ENCODE assay signal across 9 cellular contexts in genomic region chr6:130197816-130198482, GRCh38. TPM values are rescaled to one million over a fixed set of nuclear protein-coding genes. Genes with fewer than 3 reads are reported as not detected.
DNase-seq lines count a peak whose midpoint lies in the region; ATAC-seq and TF ChIP-seq lines count a peak whose summit lies in the region.
"Not testable (repeated sequence)": the region's sequence is repeated elsewhere in the genome, so short reads cannot be mapped to it uniquely, and the experiment has no call there.
"Had no signal": no experiment of that assay in that cellular context is flagged by ENCODE, and none has a peak within 500 bp of the region (broad histone marks: within the 10 kb centered on the region; RNA-seq: fewer than 3 reads in every experiment).

No MANE protein-coding gene starts in this region.

- H3K4ac ChIP-seq in mesendoderm (ENCODE audit: low read depth, low read length), result not testable (repeated sequence)

- H2BK15ac ChIP-seq in mesendoderm (replicated peaks; ENCODE audit: low read depth), result peak overlapping the region; percentile 36

- peak overlapping the region; percentile 73 for H2BK120ac ChIP-seq in mesendoderm (ENCODE audit: low read depth, low read length)

- not testable (repeated sequence) for H3K9ac ChIP-seq in HUES6 (ENCODE audit: low read length); mesendoderm (ENCODE audit: low read length)

- H3K23ac ChIP-seq in mesendoderm (ENCODE audit: low read length), result not testable (repeated sequence)

- peak overlapping the region; percentile 42 for H3K27ac Mint-ChIP-seq in CD8-positive, alpha-beta T cell
- peak overlapping the region; percentile 17 to 20 for H3K27ac Mint-ChIP-seq in T-cell
- peak overlapping the region; percentile 18 for H3K27ac Mint-ChIP-seq in activated CD8-positive, alpha-beta T cell treated with anti-CD3 and anti-CD28 coated beads for 36 hours
- peak overlapping the region; percentile 80 for H3K27ac Mint-ChIP-seq in central memory CD8-positive, alpha-beta T cell (ENCODE audit: low read depth)
- H3K27ac Mint-ChIP-seq in natural killer cell treated with Interleukin-12 subunit alpha and Interleukin-12 subunit beta and Interleukin-15 and Interleukin-18, amount 100 ng/mL, for 72 hours, result peak overlapping the region; percentile 91 to 93

- not testable (repeated sequence) for H3K4me1 ChIP-seq in CD8-positive, alpha-beta T cell (ENCODE audit: insufficient read depth, low read length); esophagus muscularis mucosa; mesendoderm (ENCODE audit: control insufficient read depth, low read depth, low read length)
- H3K4me1 ChIP-seq in HUES6 (ENCODE audit: control insufficient read depth, insufficient read depth, low read length), result peaks cover 23% of the 10 kb centered on the region

- POLR2A ChIA-PET in CD8-positive, alpha-beta T cell (lab: Charles Lee), result not testable (repeated sequence)
- POLR2A ChIA-PET in T-cell (lab: Charles Lee), result interaction anchor here in 1 of 2 donors (0.6 kb wide), 1 partner anchor 25 kb away, joined by 3 read pairs; the partner anchor contains the start of gene SAMD3
- POLR2A ChIA-PET in activated CD8-positive, alpha-beta T cell treated with anti-CD3 and anti-CD28 coated beads for 36 hours (lab: Charles Lee), result interaction anchor here (1.6 kb wide), 1 partner anchor 8 kb away, joined by 4 read pairs; no protein-coding TSS in a partner anchor

- H4K8ac ChIP-seq in mesendoderm (ENCODE audit: low read depth, low read length), result not testable (repeated sequence)

- not testable (repeated sequence) for H3K27me3 ChIP-seq in CD8-positive, alpha-beta T cell (ENCODE audit: insufficient read depth, low read length); HUES6 (ENCODE audit: control insufficient read depth, insufficient read depth, low read length); esophagus muscularis mucosa; mesendoderm (ENCODE audit: insufficient read depth, low read length, poor library complexity)

- not testable (repeated sequence) for H2AK5ac ChIP-seq in mesendoderm (ENCODE audit: low read length)

- H3K4me1 Mint-ChIP-seq in CD8-positive, alpha-beta T cell (ENCODE audit: low read depth), result peaks cover 72% of the 10 kb centered on the region
- peaks cover 73 to 78% (median 75%) of the 10 kb centered on the region in 3 donors for H3K4me1 Mint-ChIP-seq in T-cell
- peaks cover 43% of the 10 kb centered on the region for H3K4me1 Mint-ChIP-seq in activated CD8-positive, alpha-beta T cell treated with anti-CD3 and anti-CD28 coated beads for 36 hours (ENCODE audit: low read depth)
- peaks cover 74% of the 10 kb centered on the region for H3K4me1 Mint-ChIP-seq in central memory CD8-positive, alpha-beta T cell
- H3K4me1 Mint-ChIP-seq in natural killer cell treated with Interleukin-12 subunit alpha and Interleukin-12 subunit beta and Interleukin-15 and Interleukin-18, amount 100 ng/mL, for 72 hours (ENCODE audit: low read depth in 2 of 2), result peaks cover 76 to 78% of the 10 kb centered on the region in 2 donors

- not testable (repeated sequence) for H3K79me2 ChIP-seq in mesendoderm (ENCODE audit: control insufficient read depth, insufficient read depth, low read length)

- not testable (repeated sequence) for H3K9me3 Mint-ChIP-seq in CD8-positive, alpha-beta T cell; T-cell; activated CD8-positive, alpha-beta T cell treated with anti-CD3 and anti-CD28 coated beads for 36 hours; central memory CD8-positive, alpha-beta T cell; natural killer cell treated with Interleukin-12 subunit alpha and Interleukin-12 subunit beta and Interleukin-15 and Interleukin-18, amount 100 ng/mL, for 72 hours

- H3K4me3 Mint-ChIP-seq in CD8-positive, alpha-beta T cell; T-cell; activated CD8-positive, alpha-beta T cell treated with anti-CD3 and anti-CD28 coated beads for 36 hours: not testable (repeated sequence)
- H3K4me3 Mint-ChIP-seq in central memory CD8-positive, alpha-beta T cell, result peak overlapping the region; percentile 43
- H3K4me3 Mint-ChIP-seq in natural killer cell treated with Interleukin-12 subunit alpha and Interleukin-12 subunit beta and Interleukin-15 and Interleukin-18, amount 100 ng/mL, for 72 hours, result peak overlapping the region; percentile 35

- TF ChIP-seq CTCF in CD8-positive, alpha-beta T cell (IDR thresholded peaks at IDR 0.05); activated CD8-positive, alpha-beta T cell treated with anti-CD3 and anti-CD28 coated beads for 36 hours (IDR thresholded peaks at IDR 0.05); esophagus muscularis mucosa (IDR thresholded peaks at IDR 0.05): not testable (repeated sequence)

- peak overlapping the region; percentile 23 for H4K5ac ChIP-seq in mesendoderm (ENCODE audit: low read length)

- peak overlapping the region; percentile 63 for H2BK5ac ChIP-seq in mesendoderm (ENCODE audit: low read length)

- H3K9me3 ChIP-seq in CD8-positive, alpha-beta T cell (ENCODE audit: low read length); HUES6 (ENCODE audit: control insufficient read depth, insufficient read depth, low read depth, low read length); esophagus muscularis mucosa: not testable (repeated sequence)

- H3K79me1 ChIP-seq in mesendoderm (ENCODE audit: low read length), result not testable (repeated sequence)

- WGBS in esophagus muscularis mucosa, result 90% methylated on average over 9 of the region's 9 CpGs
- no CpG with 5 or more reads among the region's 9 CpGs for WGBS in mesendoderm (ENCODE audit: extremely low coverage, insufficient coverage, low lambda C conversion rate)

- peak overlapping the region; percentile 19 for H3K18ac ChIP-seq in mesendoderm (ENCODE audit: low read length)

- H3K4me3 ChIP-seq in CD8-positive, alpha-beta T cell (ENCODE audit: low read depth, low read length); HUES6 (ENCODE audit: low read depth, low read length); esophagus muscularis mucosa; mesendoderm (ENCODE audit: low read length): not testable (repeated sequence)

- not testable (repeated sequence) for DNase-seq in CD8-positive, alpha-beta T cell; T-cell; activated CD8-positive, alpha-beta T cell treated with anti-CD3 and anti-CD28 coated beads for 36 hours; central memory CD8-positive, alpha-beta T cell (ENCODE audit: low spot score in 2 of 2); natural killer cell treated with Interleukin-12 subunit alpha and Interleukin-12 subunit beta and Interleukin-15 and Interleukin-18, amount 100 ng/mL, for 72 hours (ENCODE audit: low spot score)
- DNase-seq in esophagus muscularis mucosa (ENCODE audit: extremely low spot score), result peak; percentile 60
- DNase-seq in mesendoderm, result peak; percentile 32

- TF ChIP-seq POLR2A in esophagus muscularis mucosa (IDR thresholded peaks at IDR 0.05; ENCODE audit: low read depth), result not testable (repeated sequence)

- not testable (repeated sequence) for H3K4me2 ChIP-seq in mesendoderm (ENCODE audit: low read length)

- CTCF ChIA-PET in CD8-positive, alpha-beta T cell (lab: Charles Lee), result interaction anchor here (2.2 kb wide), 1 partner anchor 85 kb away, joined by 4 read pairs; no protein-coding TSS in a partner anchor
- CTCF ChIA-PET in T-cell (lab: Charles Lee), result not testable (repeated sequence)
- CTCF ChIA-PET in activated CD8-positive, alpha-beta T cell treated with anti-CD3 and anti-CD28 coated beads for 36 hours (lab: Charles Lee), result interaction anchor here (0.9 to 1.4 kb wide), 3 partner anchors 9 to 25 kb away, joined by 3 read pairs; partner anchors contain the start of gene SAMD3

- not testable (repeated sequence) for H3K27me3 Mint-ChIP-seq in CD8-positive, alpha-beta T cell (ENCODE audit: low read depth); T-cell; activated CD8-positive, alpha-beta T cell treated with anti-CD3 and anti-CD28 coated beads for 36 hours; central memory CD8-positive, alpha-beta T cell; natural killer cell treated with Interleukin-12 subunit alpha and Interleukin-12 subunit beta and Interleukin-15 and Interleukin-18, amount 100 ng/mL, for 72 hours

- H3K56ac ChIP-seq in mesendoderm (ENCODE audit: low read length), result peak overlapping the region; percentile 25

- not testable (repeated sequence) for H3K27ac ChIP-seq in CD8-positive, alpha-beta T cell (ENCODE audit: low read depth, low read length); esophagus muscularis mucosa (replicated peaks in 1 of 4); mesendoderm (ENCODE audit: low read depth, low read length)
- peak overlapping the region; percentile 65 for H3K27ac ChIP-seq in HUES6 (ENCODE audit: low read depth, low read length)

- H3K36me3 Mint-ChIP-seq in CD8-positive, alpha-beta T cell, result peaks cover 77% of the 10 kb centered on the region
- H3K36me3 Mint-ChIP-seq in T-cell, result peaks cover 61% of the 10 kb centered on the region
- not testable (repeated sequence) for H3K36me3 Mint-ChIP-seq in activated CD8-positive, alpha-beta T cell treated with anti-CD3 and anti-CD28 coated beads for 36 hours (ENCODE audit: low read depth); natural killer cell treated with Interleukin-12 subunit alpha and Interleukin-12 subunit beta and Interleukin-15 and Interleukin-18, amount 100 ng/mL, for 72 hours
- peaks cover 70% of the 10 kb centered on the region for H3K36me3 Mint-ChIP-seq in central memory CD8-positive, alpha-beta T cell (ENCODE audit: insufficient read depth)

- not testable (repeated sequence) for TF ChIP-seq EP300 in esophagus muscularis mucosa (IDR thresholded peaks at IDR 0.05)

- intact Hi-C loops in CD8-positive, alpha-beta T cell (cut with DNase I, micrococcal nuclease), result loop anchor here in 1 of 2 experiments (2.0 kb wide), 1 partner anchor 13 kb away; no protein-coding TSS in a partner anchor
- intact Hi-C loops in activated CD8-positive, alpha-beta T cell treated with anti-CD3 and anti-CD28 coated beads for 36 hours (cut with micrococcal nuclease); esophagus muscularis mucosa (cut with DNase I): not testable (repeated sequence)

- H3K36me3 ChIP-seq in CD8-positive, alpha-beta T cell (ENCODE audit: insufficient read depth, low read length); HUES6 (ENCODE audit: control insufficient read depth, insufficient read depth, low read length); esophagus muscularis mucosa; mesendoderm (ENCODE audit: control insufficient read depth, insufficient read depth, low read length): not testable (repeated sequence)

- ATAC-seq in CD8-positive, alpha-beta T cell; T-cell (replicated peaks in 1 of 4); activated CD8-positive, alpha-beta T cell treated with anti-CD3 and anti-CD28 coated beads for 36 hours; central memory CD8-positive, alpha-beta T cell (replicated peaks; ENCODE audit: extremely low read depth, poor library complexity, severe bottlenecking); natural killer cell treated with Interleukin-12 subunit alpha and Interleukin-12 subunit beta and Interleukin-15 and Interleukin-18, amount 100 ng/mL, for 72 hours: not testable (repeated sequence)

RNA-seq across cellular contexts. Expression of gene SAMD3, which starts 24.8 kb away (rescaled TPM):
- total RNA-seq in CD8-positive, alpha-beta T cell, result 10 to 100 TPM; 41.0 to 44.4 TPM
- 10 to 100 TPM; 27.5 to 73.8 (median 38.5) TPM for total RNA-seq in T-cell
- 1 to 10 TPM; 6.4 to 8.7 TPM for total RNA-seq in activated CD8-positive, alpha-beta T cell treated with anti-CD3 and anti-CD28 coated beads for 36 hours
- 1 to 10 TPM in 1 of 4 donors, under 1 TPM in 1, not detected in 2; 0.39 to 2.7 TPM for total RNA-seq in esophagus muscularis mucosa
- polyA plus RNA-seq in mesendoderm (2013, experiment 1 of 2), result 6.8 TPM
- polyA plus RNA-seq in mesendoderm (2013, experiment 2 of 2), result 6.4 TPM
- total RNA-seq in natural killer cell treated with Interleukin-12 subunit alpha and Interleukin-12 subunit beta and Interleukin-15 and Interleukin-18, amount 100 ng/mL, for 72 hours, result 10 to 100 TPM; 14.6 to 39.3 TPM
- total RNA-seq: Calu3 had no signal

Comparison
In these comparisons a context has a peak if more than half of its experiments do, and no peak if none do; other contexts are left out.
1. H3K27ac Mint-ChIP-seq: peak in every context shown above with its lines; median percentile 92 in natural killer cell treated with Interleukin-12 subunit alpha and Interleukin-12 subunit beta and Interleukin-15 and Interleukin-18, amount 100 ng/mL, for 72 hours; 80 in central memory CD8-positive, alpha-beta T cell; 42 in CD8-positive, alpha-beta T cell; 18 in T-cell; 18 in activated CD8-positive, alpha-beta T cell treated with anti-CD3 and anti-CD28 coated beads for 36 hours.